In genomic region chr17:80264048-80264792, GRCh38 we compare ENCODE assay signal across 8 cellular contexts. TPM values are rescaled to one million over a fixed set of nuclear protein-coding genes. Genes with fewer than 3 reads are reported as not detected.
DNase-seq lines count a peak whose midpoint lies in the region; ATAC-seq and TF ChIP-seq lines count a peak whose summit lies in the region.

No MANE protein-coding gene starts in this region.

- H3K9me3 ChIP-seq in MG63 = no peaks in the 10 kb centered on the region

- ATAC-seq in GM19463 (IDR thresholded peaks at IDR 0.05; ENCODE audit: unreplicated experiment) = no peak

- H3K27me3 ChIP-seq in MG63 = no peaks in the 10 kb centered on the region

- peak; percentile 40 for DNase-seq in GM19238 (ENCODE audit: insufficient read length, low spot score)
- DNase-seq in activated CD4-positive, alpha-beta T cell treated with anti-CD3 and anti-CD28 coated beads for 48 hours = peak; percentile 70
- no peak for DNase-seq in epithelial cell of proximal tubule (ENCODE audit: low read depth)
- DNase-seq in stimulated activated CD4-positive, alpha-beta T cell treated with anti-CD3 and anti-CD28 coated beads, Interleukin-4, amount 100 ng/mL, for 24 hours = peak; percentile 63
- no peak for DNase-seq in cerebellar nuclear complex (lab: John Stamatoyannopoulos, UW)
- no peak for DNase-seq in DMS153 treated with DMSO at 0.1 percent for 48 hours (lab: John Stamatoyannopoulos, UW; ENCODE audit: unreplicated experiment)
- no peak for DNase-seq in MG63

- no peak for TF ChIP-seq CTCF in epithelial cell of proximal tubule (conservative IDR thresholded peaks at IDR 0.05; ENCODE audit: low read depth, low read length)

- H3K36me3 ChIP-seq in MG63 = peaks cover 49% of the 10 kb centered on the region

- H3K4me3 ChIP-seq in epithelial cell of proximal tubule (ENCODE audit: low read depth, low read length) (peak overlapping the region; percentile 92), MG63 (no peak overlapping the region)

RNA-seq across cellular contexts. Expression of gene RNF213, which starts 3.6 kb away (rescaled TPM):
- 29.4 and 80.5 TPM in 2 replicates for total RNA-seq in epithelial cell of proximal tubule
- total RNA-seq in MG63 (2014; rRNA removed; shearing (Covaris generic); ENCODE audit: low replicate concordance) = 22.5 and 22.6 TPM in 2 replicates

RNA-seq across cellular contexts. Expression of gene SLC26A11, which starts 44.0 kb away (rescaled TPM):
- 5.3 and 7.6 TPM in 2 replicates for total RNA-seq in epithelial cell of proximal tubule
- 1.9 and 7.3 TPM in 2 replicates for total RNA-seq in MG63 (2014; rRNA removed; shearing (Covaris generic); ENCODE audit: low replicate concordance)

RNA-seq across cellular contexts. Expression of gene SGSH, which starts 44.1 kb away (rescaled TPM):
- total RNA-seq in epithelial cell of proximal tubule = 11.4 and 24.2 TPM in 2 replicates
- 18.7 and 23.6 TPM in 2 replicates for total RNA-seq in MG63 (2014; rRNA removed; shearing (Covaris generic); ENCODE audit: low replicate concordance)

Comparison
In these comparisons a context has a peak if more than half of its experiments do, and no peak if none do; other contexts are left out.
1. DNase-seq: peak in GM19238 (single experiment), activated CD4-positive, alpha-beta T cell treated with anti-CD3 and anti-CD28 coated beads for 48 hours (single experiment) and stimulated activated CD4-positive, alpha-beta T cell treated with anti-CD3 and anti-CD28 coated beads, Interleukin-4, amount 100 ng/mL, for 24 hours (single experiment); none in epithelial cell of proximal tubule (single experiment), cerebellar nuclear complex (0 of 2), DMS153 treated with DMSO at 0.1 percent for 48 hours (single experiment) and MG63 (single experiment).